Comparison of ENCODE assay signal across 1 cellular context in the genomic region with DNA sequence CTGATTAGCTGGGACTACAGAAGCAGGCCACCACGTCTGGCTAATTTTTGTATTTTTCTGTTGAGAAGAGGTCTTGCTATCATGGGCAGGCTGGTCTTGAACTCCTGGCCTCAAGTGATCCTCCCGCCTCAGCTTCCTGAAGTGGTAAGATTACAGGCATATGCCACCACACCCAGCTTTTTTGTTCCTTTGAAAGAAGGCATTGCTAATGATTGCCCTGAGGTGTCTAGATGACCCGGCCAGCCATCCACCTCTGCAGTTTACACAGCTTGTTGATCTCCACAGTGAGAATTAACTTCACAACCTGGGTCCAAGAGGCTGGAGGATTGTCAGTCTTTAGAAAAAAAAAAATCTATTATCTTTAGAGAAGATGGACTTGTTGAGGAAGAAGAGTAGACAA.
TF ChIP-seq lines count a peak whose summit lies in the region.

No MANE protein-coding gene starts in this region.

TF ChIP-seq in IMR-90, 13 proteins besides CTCF, POLR2A, EP300 and RAD21:
- no peak for TF ChIP-seq RCOR1 (IDR thresholded peaks at IDR 0.05; ENCODE audit: insufficient replicate concordance, low read length)
- no peak for TF ChIP-seq FOS (IDR thresholded peaks at IDR 0.05; ENCODE audit: low read depth, low read length)
- TF ChIP-seq MAZ (IDR thresholded peaks at IDR 0.05; ENCODE audit: borderline replicate concordance, low read depth, low read length) = no peak
- no peak for TF ChIP-seq CHD1 (IDR thresholded peaks at IDR 0.05; ENCODE audit: low read depth, low read length)
- no peak for TF ChIP-seq MXI1 (IDR thresholded peaks at IDR 0.05; ENCODE audit: borderline replicate concordance, low read depth, low read length)
- TF ChIP-seq RFX5 (IDR thresholded peaks at IDR 0.05; ENCODE audit: low read depth, low read length) = no peak
- no peak for TF ChIP-seq SMC3 (IDR thresholded peaks at IDR 0.05; ENCODE audit: low read depth, low read length)
- TF ChIP-seq, protein P1, sequence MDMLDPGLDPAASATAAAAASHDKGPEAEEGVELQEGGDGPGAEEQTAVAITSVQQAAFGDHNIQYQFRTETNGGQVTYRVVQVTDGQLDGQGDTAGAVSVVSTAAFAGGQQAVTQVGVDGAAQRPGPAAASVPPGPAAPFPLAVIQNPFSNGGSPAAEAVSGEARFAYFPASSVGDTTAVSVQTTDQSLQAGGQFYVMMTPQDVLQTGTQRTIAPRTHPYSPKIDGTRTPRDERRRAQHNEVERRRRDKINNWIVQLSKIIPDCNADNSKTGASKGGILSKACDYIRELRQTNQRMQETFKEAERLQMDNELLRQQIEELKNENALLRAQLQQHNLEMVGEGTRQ (IDR thresholded peaks at IDR 0.05; ENCODE audit: low read depth, low read length) = no peak
- no peak for TF ChIP-seq NFE2L2 (IDR thresholded peaks at IDR 0.05; ENCODE audit: low read depth, low read length)
- no peak for TF ChIP-seq MAFK (IDR thresholded peaks at IDR 0.05; ENCODE audit: low read depth, low read length)
- no peak for TF ChIP-seq BHLHE40 (IDR thresholded peaks at IDR 0.05; ENCODE audit: low read depth, low read length)
- TF ChIP-seq CEBPB (IDR thresholded peaks at IDR 0.05; ENCODE audit: low read depth, low read length) = no peak
- TF ChIP-seq, protein P2, sequence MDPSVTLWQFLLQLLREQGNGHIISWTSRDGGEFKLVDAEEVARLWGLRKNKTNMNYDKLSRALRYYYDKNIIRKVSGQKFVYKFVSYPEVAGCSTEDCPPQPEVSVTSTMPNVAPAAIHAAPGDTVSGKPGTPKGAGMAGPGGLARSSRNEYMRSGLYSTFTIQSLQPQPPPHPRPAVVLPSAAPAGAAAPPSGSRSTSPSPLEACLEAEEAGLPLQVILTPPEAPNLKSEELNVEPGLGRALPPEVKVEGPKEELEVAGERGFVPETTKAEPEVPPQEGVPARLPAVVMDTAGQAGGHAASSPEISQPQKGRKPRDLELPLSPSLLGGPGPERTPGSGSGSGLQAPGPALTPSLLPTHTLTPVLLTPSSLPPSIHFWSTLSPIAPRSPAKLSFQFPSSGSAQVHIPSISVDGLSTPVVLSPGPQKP (IDR thresholded peaks at IDR 0.05; ENCODE audit: borderline replicate concordance, low read depth, low read length) = no peak
TF ChIP-seq in IMR-90: peak in this region for 0.
